In the genomic region with DNA sequence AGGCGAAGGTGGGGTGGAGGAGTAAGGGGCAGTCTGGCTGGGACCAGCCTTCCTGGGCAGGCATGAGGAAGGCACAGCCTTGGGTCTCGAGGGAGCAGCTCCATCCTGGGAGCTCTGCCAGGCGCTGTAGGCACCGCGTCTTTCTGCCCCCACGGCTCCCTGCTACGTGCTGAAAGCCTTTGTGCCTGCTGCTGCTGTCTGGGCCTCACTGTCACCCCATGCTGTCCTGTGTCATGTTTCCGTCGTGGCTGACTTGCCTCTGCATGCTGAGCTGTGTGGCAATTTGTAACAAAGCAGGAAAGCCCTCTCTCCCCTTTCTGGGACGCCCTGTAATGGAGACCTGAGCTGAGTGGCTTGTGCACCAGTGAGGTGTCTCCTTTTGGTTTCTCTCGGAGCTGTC, we compare ENCODE assay signal across 22 cellular contexts.
DNase-seq lines count a peak whose midpoint lies in the region; ATAC-seq, FAIRE-seq and TF ChIP-seq lines count a peak whose summit lies in the region.
"Had no signal": no experiment of that assay in that cellular context is flagged by ENCODE, and none has a peak within 500 bp of the region (broad histone marks: within the 10 kb centered on the region; RNA-seq: fewer than 3 reads in every experiment).

No MANE protein-coding gene starts in this region.

- no peaks in the 10 kb centered on the region for H3K79me2 ChIP-seq in HepG2 (ENCODE audit: insufficient read depth, low read length)
- H3K79me2 ChIP-seq in astrocyte (ENCODE audit: insufficient read depth, low read length), result no peaks in the 10 kb centered on the region

- H3K4me1 ChIP-seq in HepG2 (ENCODE audit: insufficient read depth, low read length), result no peaks in the 10 kb centered on the region
- H3K4me1 ChIP-seq in right lobe of liver, result no peaks in the 10 kb centered on the region
- H3K4me1 ChIP-seq in astrocyte (ENCODE audit: insufficient read depth, low read length), result no peaks in the 10 kb centered on the region
- H3K4me1 ChIP-seq in testis, result no peaks in the 10 kb centered on the region

- no peaks in the 10 kb centered on the region for H3K36me3 Mint-ChIP-seq in astrocyte (ENCODE audit: low read depth, unreplicated experiment)
- H3K36me3 Mint-ChIP-seq: activated CD4-positive, alpha-beta memory T cell treated with anti-CD3 and anti-CD28 coated beads for 36 hours; activated naive CD8-positive, alpha-beta T cell had no signal

- in situ Hi-C loops in HepG2 (cut with HindIII; ENCODE audit: extremely low pct_ligation_motif_present, low pct_unique_long_range_greater_than_20kb), result no loop called here

- H4K20me1 ChIP-seq in HepG2 (ENCODE audit: insufficient read depth, low read length), result no peaks in the 10 kb centered on the region
- H4K20me1 ChIP-seq in astrocyte (ENCODE audit: insufficient read depth, low read length), result no peaks in the 10 kb centered on the region

- no peaks in the 10 kb centered on the region for H3K9me3 ChIP-seq in HepG2 (ENCODE audit: low read length)
- H3K9me3 ChIP-seq in right lobe of liver, result no peaks in the 10 kb centered on the region
- no peaks in the 10 kb centered on the region for H3K9me3 ChIP-seq in astrocyte (ENCODE audit: insufficient read depth, low read depth, low read length)
- H3K9me3 ChIP-seq in testis, result no peaks in the 10 kb centered on the region
- H3K9me3 ChIP-seq: ovary had no signal

- H3K4me2 ChIP-seq in HepG2 (ENCODE audit: low read depth, low read length), result no peak overlapping the region
- no peak overlapping the region for H3K4me2 ChIP-seq in astrocyte (ENCODE audit: low read length)

- CTCF ChIA-PET in HepG2 (lab: Yijun Ruan, JAX; ENCODE audit: low intra/inter-chr PET ratio, low total read pairs), result no interaction called here

- ATAC-seq in HepG2, result peak; percentile 45
- no peak for ATAC-seq in right lobe of liver
- ATAC-seq in HG03571 (IDR thresholded peaks at IDR 0.05; ENCODE audit: unreplicated experiment), result no peak
- ATAC-seq: left ventricle myocardium superior had no signal

- TF ChIP-seq EP300 in HepG2 (IDR thresholded peaks at IDR 0.05; ENCODE audit: low read depth in 2 of 2, low read length in 2 of 2), result no peak
- no peak for TF ChIP-seq EP300 in HepG2 (CRISPR knock-in tag; IDR thresholded peaks at IDR 0.05; ENCODE audit: borderline replicate concordance)

- no peaks in the 10 kb centered on the region for H3K36me3 ChIP-seq in HepG2 (replicated peaks in 1 of 2; ENCODE audit: control insufficient read depth in 1 of 2, insufficient read depth in 2 of 2, low read length in 2 of 2)
- H3K36me3 ChIP-seq in right lobe of liver, result no peaks in the 10 kb centered on the region
- H3K36me3 ChIP-seq in astrocyte (ENCODE audit: insufficient read depth, low read length), result no peaks in the 10 kb centered on the region
- no peaks in the 10 kb centered on the region for H3K36me3 ChIP-seq in testis (ENCODE audit: low read depth, missing control alignments)
- H3K36me3 ChIP-seq: brain microvascular endothelial cell, ovary had no signal

- no peak overlapping the region for H3K27ac Mint-ChIP-seq in astrocyte (ENCODE audit: unreplicated experiment)
- H3K27ac Mint-ChIP-seq: activated CD4-positive, alpha-beta memory T cell treated with anti-CD3 and anti-CD28 coated beads for 36 hours; activated naive CD8-positive, alpha-beta T cell; CD4-positive, alpha-beta T cell had no signal

- POLR2A ChIA-PET in HepG2 (lab: Yijun Ruan, JAX), result no interaction called here

- H3K4me3 Mint-ChIP-seq in astrocyte (ENCODE audit: unreplicated experiment), result no peak overlapping the region
- H3K4me3 Mint-ChIP-seq: activated CD4-positive, alpha-beta memory T cell treated with anti-CD3 and anti-CD28 coated beads for 36 hours; activated naive CD8-positive, alpha-beta T cell; CD4-positive, alpha-beta T cell had no signal

- intact Hi-C loops in HepG2 (cut with micrococcal nuclease; ENCODE audit: unreplicated experiment) (no loop called here), right lobe of liver (cut with DNase I) (no loop called here), testis (cut with DNase I; ENCODE audit: low total_unique reads) (no loop called here)

- H3K4me1 Mint-ChIP-seq in astrocyte (ENCODE audit: low read depth, unreplicated experiment), result peaks cover 6% of the 10 kb centered on the region

- DNase-seq in HepG2 (ENCODE audit: low spot score), result no peak
- DNase-seq in right lobe of liver, result no peak
- DNase-seq in NCI-H2081 (lab: John Stamatoyannopoulos, UW), result peak; percentile 64 to 89
- DNase-seq in astrocyte (ENCODE audit: low read depth), result no peak
- peak; percentile 47 for DNase-seq in testis
- DNase-seq in stimulated activated CD4-positive, alpha-beta T cell treated with anti-CD3 and anti-CD28 coated beads, Interleukin-2, amount 100 ng/mL, for 48 hours, result no peak
- no peak for DNase-seq in GM12891 (ENCODE audit: insufficient read length, low spot score)
- DNase-seq: ACHN; activated CD4-positive, alpha-beta memory T cell treated with anti-CD3 and anti-CD28 coated beads for 36 hours; activated T-cell treated with anti-CD3 and anti-CD28 coated beads, Interleukin-2, amount 50 U/mL, for 48 hours; brain microvascular endothelial cell; CD4-positive, alpha-beta T cell; cortex of kidney; left ventricle myocardium superior; NCI-H187 treated with DMSO at 0.1 percent for 48 hours; ovary; stimulated activated CD4-positive, alpha-beta T cell treated with anti-CD3 and anti-CD28 coated beads, Interleukin-4, amount 100 ng/mL, for 24 hours; substantia nigra had no signal

- no peaks in the 10 kb centered on the region for H3K9me3 Mint-ChIP-seq in astrocyte (ENCODE audit: unreplicated experiment)
- H3K9me3 Mint-ChIP-seq: activated CD4-positive, alpha-beta memory T cell treated with anti-CD3 and anti-CD28 coated beads for 36 hours; CD4-positive, alpha-beta T cell had no signal

- no TSS peak for BruUV-seq in HepG2 (replicated peaks; lab: Mats Ljungman, UMichigan)

- FAIRE-seq in HepG2 (lab: Jason Lieb, UNC) (no peak), astrocyte (lab: Jason Lieb, UNC) (no peak), GM12891 (lab: Jason Lieb, UNC) (no peak)

- H2AFZ ChIP-seq in HepG2 (ENCODE audit: low read length) (no peak overlapping the region), astrocyte (ENCODE audit: low read depth, low read length) (peak overlapping the region; percentile 47)

- no peak overlapping the region for H3K27ac ChIP-seq in HepG2 (ENCODE audit: extremely low read length, insufficient read depth, low read length)
- H3K27ac ChIP-seq in right lobe of liver, result no peak overlapping the region
- H3K27ac ChIP-seq in astrocyte (ENCODE audit: low read depth, low read length), result no peak overlapping the region
- no peak overlapping the region for H3K27ac ChIP-seq in testis
- H3K27ac ChIP-seq: brain microvascular endothelial cell, epithelial cell of prostate, ovary, skin epidermis had no signal

- peaks cover 6% of the 10 kb centered on the region for H3K27me3 Mint-ChIP-seq in astrocyte (ENCODE audit: low read depth, unreplicated experiment)
- H3K27me3 Mint-ChIP-seq: activated CD4-positive, alpha-beta memory T cell treated with anti-CD3 and anti-CD28 coated beads for 36 hours; activated naive CD8-positive, alpha-beta T cell had no signal

- WGBS in HepG2 (ENCODE audit: low lambda C conversion rate), result 5% methylated on average over 11 of the region's 11 CpGs
- WGBS in right lobe of liver (ENCODE audit: insufficient coverage, low coverage, low lambda C conversion rate, missing lambda C conversion rate), result 50% methylated on average over 3 of the region's 11 CpGs
- WGBS in testis, 2 donors, result 53 to 71% methylated on average over 8 to 11 of the region's 11 CpGs

- H3K9ac ChIP-seq in HepG2 (ENCODE audit: insufficient read depth, low read depth, low read length) (no peak overlapping the region), astrocyte (ENCODE audit: low read length) (no peak overlapping the region)

- TF ChIP-seq POLR2A in HepG2 (IDR thresholded peaks at IDR 0.05; ENCODE audit: insufficient read depth in 1 of 2, low read depth in 2 of 2, low read length in 2 of 2), result no peak
- no peak for TF ChIP-seq POLR2A in right lobe of liver (IDR thresholded peaks at IDR 0.05)
- no peak for TF ChIP-seq POLR2A in testis (IDR thresholded peaks at IDR 0.05)
- TF ChIP-seq POLR2A in GM12891 (IDR thresholded peaks at IDR 0.05; ENCODE audit: low read depth, low read length), result no peak

- H3K27me3 ChIP-seq in HepG2 (ENCODE audit: control insufficient read depth in 1 of 2, insufficient read depth in 2 of 2, low read length in 2 of 2) (peaks cover 7 to 59% of the 10 kb centered on the region in 2 experiments), right lobe of liver (no peaks in the 10 kb centered on the region), astrocyte (ENCODE audit: insufficient read depth, low read length) (peaks cover 9% of the 10 kb centered on the region), testis (no peaks in the 10 kb centered on the region)
- H3K27me3 ChIP-seq: brain microvascular endothelial cell, ovary had no signal

- no peak overlapping the region for H3K4me3 ChIP-seq in HepG2 (replicated peaks in 1 of 3; ENCODE audit: insufficient read depth in 1 of 3, low read depth in 2 of 3, low read length in 3 of 3)
- no peak overlapping the region for H3K4me3 ChIP-seq in right lobe of liver
- H3K4me3 ChIP-seq in astrocyte (ENCODE audit: insufficient read depth, low read depth, low read length), result no peak overlapping the region
- no peak overlapping the region for H3K4me3 ChIP-seq in testis
- H3K4me3 ChIP-seq: ovary, skin epidermis had no signal

- TF ChIP-seq CTCF in HepG2 (CRISPR knock-in tag; IDR thresholded peaks at IDR 0.05) (no peak), right lobe of liver (IDR thresholded peaks at IDR 0.05) (no peak), astrocyte (IDR thresholded peaks at IDR 0.05; ENCODE audit: insufficient read depth, low read depth, low read length) (no peak), testis (IDR thresholded peaks at IDR 0.05) (no peak)

- no peak for TF ChIP-seq RAD21 in HepG2 (CRISPR knock-in tag; IDR thresholded peaks at IDR 0.05)

TF ChIP-seq in HepG2, 621 proteins besides CTCF, POLR2A, EP300 and RAD21:
- TF ChIP-seq CREB1 (IDR thresholded peaks at IDR 0.05), result no peak
- no peak for TF ChIP-seq CREB1 (CRISPR knock-in tag; IDR thresholded peaks at IDR 0.05)
- TF ChIP-seq ZNF124 (CRISPR knock-in tag; IDR thresholded peaks at IDR 0.05), result no peak
TF ChIP-seq in HepG2: peak in this region for 0.

TF ChIP-seq in GM12891, 5 proteins besides CTCF, POLR2A, EP300 and RAD21:
- TF ChIP-seq PAX5 (IDR thresholded peaks at IDR 0.05; ENCODE audit: insufficient read depth, low read length, severe bottlenecking) (no peak), POLR2AphosphoS5 (IDR thresholded peaks at IDR 0.05; ENCODE audit: low read depth, low read length) (no peak), SPI1 (IDR thresholded peaks at IDR 0.05; ENCODE audit: low read depth, low read length) (no peak), TAF1 (IDR thresholded peaks at IDR 0.05; ENCODE audit: low read depth, low read length) (no peak), POU2F2 (IDR thresholded peaks at IDR 0.05; ENCODE audit: low read depth, low read length) (no peak)

Comparison
In these comparisons a context has a peak if more than half of its experiments do, and no peak if none do; other contexts are left out.
1. DNase-seq: peak in NCI-H2081 (2 of 2) and testis (single experiment); none in HepG2 (single experiment), right lobe of liver (0 of 3), astrocyte (single experiment), stimulated activated CD4-positive, alpha-beta T cell treated with anti-CD3 and anti-CD28 coated beads, Interleukin-2, amount 100 ng/mL, for 48 hours (0 of 2) and GM12891 (single experiment).